Comparison of ENCODE assay signal across 8 cellular contexts in genomic region chrX:15675490-15675921, GRCh38. TPM values are rescaled to one million over a fixed set of nuclear protein-coding genes. Genes with fewer than 3 reads are reported as not detected.
DNase-seq lines count a peak whose midpoint lies in the region; ATAC-seq and TF ChIP-seq lines count a peak whose summit lies in the region.

No MANE protein-coding gene starts in this region.

- peak overlapping the region; percentile 100 for H3K27ac ChIP-seq in cingulate gyrus (ENCODE audit: low read depth, low read length)

- WGBS in lower leg skin, 2 donors: 1% methylated on average over 38 of the region's 38 CpGs; no CpG with 5 or more reads in 1 of the 2 donors

- no peak overlapping the region for H3K27ac Mint-ChIP-seq in activated B cell treated with CpG ODN at 0.5 μM for 24 hours

- peak overlapping the region; percentile 45 for H3K4me3 ChIP-seq in lower leg skin (ENCODE audit: low read depth, poor library complexity, severe bottlenecking)

- POLR2A ChIA-PET in activated B cell treated with CpG ODN at 0.5 μM for 24 hours (lab: Charles Lee): interaction anchor here (0.6 to 2.5 kb wide), 8 partner anchors 8 to 1044 kb away, joined by 3 to 19 read pairs (median 6); partner anchors contain the start of genes AP1S2, CA5B, SYAP1 and ZRSR2

- no peak overlapping the region for H3K4me3 Mint-ChIP-seq in activated B cell treated with CpG ODN at 0.5 μM for 24 hours

- peaks cover 16% of the 10 kb centered on the region for H3K4me1 Mint-ChIP-seq in activated B cell treated with CpG ODN at 0.5 μM for 24 hours

- H3K27me3 Mint-ChIP-seq in activated B cell treated with CpG ODN at 0.5 μM for 24 hours: no peaks in the 10 kb centered on the region

- CTCF ChIA-PET in activated B cell treated with CpG ODN at 0.5 μM for 24 hours (lab: Charles Lee): no interaction called here

- peak; percentile 31 for DNase-seq in 8988T
- DNase-seq in NCI-H2107 (lab: John Stamatoyannopoulos, UW): peak; percentile 66
- DNase-seq in activated B cell treated with CpG ODN at 0.5 μM for 24 hours: peak; percentile 70
- DNase-seq in lower leg skin (ENCODE audit: low spot score in 2 of 2): peak; percentile 76 to 97
- peak; percentile 77 to 78 for DNase-seq in stimulated activated CD4-positive, alpha-beta T cell treated with anti-CD3 and anti-CD28 coated beads, Interleukin-4, amount 100 ng/mL, for 48 hours (ENCODE audit: low read depth in 2 of 2)

- no peaks in the 10 kb centered on the region for H3K9me3 Mint-ChIP-seq in activated B cell treated with CpG ODN at 0.5 μM for 24 hours

- intact Hi-C loops in activated B cell treated with CpG ODN at 0.5 μM for 24 hours (cut with micrococcal nuclease) (loop anchor here (1.0 to 10.0 kb wide), 12 partner anchors 63 to 1189 kb away; partner anchors contain the start of genes CA5B, FANCB, GRPR and MOSPD2), lower leg skin (cut with DNase I; ENCODE audit: low total_unique reads) (loop anchor here (5.0 kb wide), 1 partner anchor 402 kb away; no protein-coding TSS in a partner anchor)

- TF ChIP-seq CTCF in activated B cell treated with CpG ODN at 0.5 μM for 24 hours (IDR thresholded peaks at IDR 0.05): no peak
- TF ChIP-seq CTCF in lower leg skin (IDR thresholded peaks at IDR 0.05): no peak

- ATAC-seq in GM18520 (IDR thresholded peaks at IDR 0.05; ENCODE audit: unreplicated experiment): peak; percentile 49
- peak; percentile 77 for ATAC-seq in HG03025 (IDR thresholded peaks at IDR 0.05; ENCODE audit: low FRiP score, unreplicated experiment)
- ATAC-seq in activated B cell treated with CpG ODN at 0.5 μM for 24 hours (ENCODE audit: low read depth): peak; percentile 66

- no peak for TF ChIP-seq POLR2A in lower leg skin (IDR thresholded peaks at IDR 0.05)

- H3K36me3 Mint-ChIP-seq in activated B cell treated with CpG ODN at 0.5 μM for 24 hours (ENCODE audit: low read depth): peaks cover 2% of the 10 kb centered on the region

RNA-seq across cellular contexts. Expression of gene CLTRN, which starts 10.9 kb away (rescaled TPM):
- total RNA-seq in activated B cell treated with CpG ODN at 0.5 μM for 24 hours: 0.20 and 0.24 TPM in 2 replicates
- total RNA-seq in lower leg skin: 1 to 10 TPM in 1 of 4 donors, under 1 TPM in 3; 0.38 to 1.3 (median 0.44) TPM

Comparison
In these comparisons a context has a peak if more than half of its experiments do, and no peak if none do; other contexts are left out.
1. Peak in every context shown above with its lines: DNase-seq, ATAC-seq, H3K4me3 ChIP-seq and H3K27ac ChIP-seq.
2. DNase-seq: peak in every context shown above with its lines; median percentile 86 in lower leg skin; 78 in stimulated activated CD4-positive, alpha-beta T cell treated with anti-CD3 and anti-CD28 coated beads, Interleukin-4, amount 100 ng/mL, for 48 hours; 70 in activated B cell treated with CpG ODN at 0.5 μM for 24 hours; 66 in NCI-H2107; 31 in 8988T.